In genomic region chr15:100426893-100427292, GRCh38 we compare ENCODE assay signal across 36 cellular contexts.
"Had no signal": no experiment of that assay in that cellular context is flagged by ENCODE, and none has a peak within 500 bp of the region (broad histone marks: within the 10 kb centered on the region; RNA-seq: fewer than 3 reads in every experiment).

No MANE protein-coding gene starts in this region.

- ATAC-seq: activated naive CD4-positive, alpha-beta T cell treated with anti-CD3 and anti-CD28 coated beads, Interleukin-2, amount 50 U/mL, for 72 hours; activated T-cell treated with anti-CD3 and anti-CD28 coated beads, Interleukin-2, amount 50 U/mL, for 4 hours; body of pancreas; PC-3 had no signal

- H3K27ac ChIP-seq: adrenal gland, body of pancreas, breast epithelium, KMS-11, Peyer's patch, VCaP had no signal

- H3K9me3 ChIP-seq: adrenal gland had no signal

- H3K36me3 ChIP-seq: adrenal gland, breast epithelium, Peyer's patch had no signal

- H3K27me3 ChIP-seq: adrenal gland, body of pancreas, breast epithelium, Peyer's patch had no signal

- H3K4me1 ChIP-seq: adrenal gland, body of pancreas, breast epithelium, Peyer's patch had no signal

- DNase-seq: activated B cell treated with CpG ODN at 0.5 μM for 24 hours; activated CD4-positive, alpha-beta memory T cell treated with anti-CD3 and anti-CD28 coated beads for 36 hours; activated CD4-positive, alpha-beta T cell treated with anti-CD3 and anti-CD28 coated beads for 4 hours; activated CD4-positive, alpha-beta T cell treated with anti-CD3 and anti-CD28 coated beads, Interleukin-2, amount 50 U/mL, for 1 hour; activated CD4-positive, CD25-positive, alpha-beta regulatory T cell treated with anti-CD3 and anti-CD28 coated beads, Interleukin-2, amount 50 U/mL, for 72 hours; activated CD8-positive, alpha-beta memory T cell treated with anti-CD3 and anti-CD28 coated beads, Interleukin-2, amount 50 U/mL, for 4 hours; activated gamma-delta T cell treated with Interleukin-2 at 50 U/mL for 16 hours; activated naive CD4-positive, alpha-beta T cell treated with anti-CD3 and anti-CD28 coated beads for 36 hours; activated T-cell treated with anti-CD3 and anti-CD28 coated beads for 4 hours; activated T-cell treated with anti-CD3 and anti-CD28 coated beads, Interleukin-2, amount 50 U/mL, for 4 hours; adrenal gland; body of pancreas; MM.1S; MV-4-11; NCI-H1092; NCI-H1417; NCI-H146; NCI-H187; NCI-H2029 treated with DMSO at 0.1 percent for 48 hours; NCI-H2107; NCI-H2171; NCI-H510A; NCI-H526; NCI-H748 treated with DMSO at 0.1 percent for 48 hours; NK-92 treated with Interleukin-12 subunit alpha and Interleukin-12 subunit beta, amount 100 ng/mL, for 24 hours; PC-3; Peyer's patch; RPMI8226; SW 1271; T-helper 1 cell; T-helper 2 cell; T-helper 9 cell had no signal

- H3K4me3 ChIP-seq: adrenal gland, body of pancreas, breast epithelium, Peyer's patch had no signal
